23 cellular contexts compared by ENCODE assay signal in genomic region chr17:30894236-30894635, GRCh38.
"Had no signal": no experiment of that assay in that cellular context is flagged by ENCODE, and none has a peak within 500 bp of the region (broad histone marks: within the 10 kb centered on the region; RNA-seq: fewer than 3 reads in every experiment).

No MANE protein-coding gene starts in this region.

- H3K9me3 Mint-ChIP-seq: endodermal cell; naive B cell; nephron progenitor cell; stimulated activated effector memory CD8-positive, alpha-beta T cell treated with anti-CD3 and anti-CD28 coated beads, Interleukin-12 subunit alpha, Interleukin-12 subunit beta, amount 100 ng/mL, for 72 hours; stimulated activated naive CD8-positive, alpha-beta T cell treated with anti-CD3 and anti-CD28 coated beads, Interleukin-15, Interleukin-2, amounts not matched to agents 100 ng/mL and 50 ng/mL, for 24 hours had no signal

- DNase-seq: dermis blood vessel endothelial cell; effector CD4-positive, alpha-beta T cell; endodermal cell; foreskin melanocyte; head of caudate nucleus; hippocampal formation; left colon; left ventricle myocardium superior; mesendoderm; naive B cell; nephron progenitor cell; psoas muscle; retina; right lobe of liver; stimulated activated CD4-positive, alpha-beta T cell treated with anti-CD3 and anti-CD28 coated beads, Interleukin-4, amount 100 ng/mL, for 1 hour; stimulated activated CD8-positive, alpha-beta memory T cell treated with anti-CD3 and anti-CD28 coated beads, Interleukin-4, amount 100 ng/mL, for 48 hours; tibial artery; upper lobe of left lung had no signal

- H3K4me1 Mint-ChIP-seq: endodermal cell; naive B cell; nephron progenitor cell; stimulated activated effector memory CD8-positive, alpha-beta T cell treated with anti-CD3 and anti-CD28 coated beads, Interleukin-12 subunit alpha, Interleukin-12 subunit beta, amount 100 ng/mL, for 72 hours had no signal

- H3K27me3 Mint-ChIP-seq: naive B cell; stimulated activated naive CD8-positive, alpha-beta T cell treated with anti-CD3 and anti-CD28 coated beads, Interleukin-15, Interleukin-2, amounts not matched to agents 100 ng/mL and 50 ng/mL, for 24 hours had no signal

- H3K27ac ChIP-seq: neutrophil, psoas muscle, right lobe of liver, tibial artery, upper lobe of left lung, vagina had no signal

- H3K9me3 ChIP-seq: neutrophil, psoas muscle, right lobe of liver, tibial artery, upper lobe of left lung, vagina had no signal

- H3K27me3 ChIP-seq: neutrophil, right lobe of liver, tibial artery, upper lobe of left lung, vagina had no signal

- H3K4me3 Mint-ChIP-seq: endodermal cell; naive B cell; nephron progenitor cell; stimulated activated effector memory CD8-positive, alpha-beta T cell treated with anti-CD3 and anti-CD28 coated beads, Interleukin-12 subunit alpha, Interleukin-12 subunit beta, amount 100 ng/mL, for 72 hours; stimulated activated naive CD8-positive, alpha-beta T cell treated with anti-CD3 and anti-CD28 coated beads, Interleukin-15, Interleukin-2, amounts not matched to agents 100 ng/mL and 50 ng/mL, for 24 hours had no signal

- H3K4me1 ChIP-seq: psoas muscle, right lobe of liver, tibial artery, upper lobe of left lung, vagina had no signal

- ATAC-seq: left colon; left ventricle myocardium superior; psoas muscle; right lobe of liver; stimulated activated effector memory CD8-positive, alpha-beta T cell treated with anti-CD3 and anti-CD28 coated beads, Interleukin-12 subunit alpha, Interleukin-12 subunit beta, amount 100 ng/mL, for 72 hours had no signal

- H3K4me3 ChIP-seq: lung, psoas muscle, right lobe of liver, tibial artery, upper lobe of left lung, vagina had no signal

- H3K27ac Mint-ChIP-seq: endodermal cell; nephron progenitor cell; stimulated activated effector memory CD8-positive, alpha-beta T cell treated with anti-CD3 and anti-CD28 coated beads, Interleukin-12 subunit alpha, Interleukin-12 subunit beta, amount 100 ng/mL, for 72 hours; stimulated activated naive CD8-positive, alpha-beta T cell treated with anti-CD3 and anti-CD28 coated beads, Interleukin-15, Interleukin-2, amounts not matched to agents 100 ng/mL and 50 ng/mL, for 24 hours had no signal
